ENCODE assay signal across 9 cellular contexts in genomic region chr13:33270906-33271538, GRCh38. TPM values are rescaled to one million over a fixed set of nuclear protein-coding genes. Genes with fewer than 3 reads are reported as not detected.
DNase-seq lines count a peak whose midpoint lies in the region; ATAC-seq and TF ChIP-seq lines count a peak whose summit lies in the region.
"Had no signal": no experiment of that assay in that cellular context is flagged by ENCODE, and none has a peak within 500 bp of the region (broad histone marks: within the 10 kb centered on the region; RNA-seq: fewer than 3 reads in every experiment).

No MANE protein-coding gene starts in this region.

- H3K9me3 ChIP-seq in ascending aorta (no peaks in the 10 kb centered on the region), osteoblast (ENCODE audit: low read depth, low read length) (no peaks in the 10 kb centered on the region), aorta (ENCODE audit: control insufficient read depth, low read length) (no peaks in the 10 kb centered on the region)

- TF ChIP-seq CTCF in ascending aorta (IDR thresholded peaks at IDR 0.05) (no peak), osteoblast (IDR thresholded peaks at IDR 0.05; ENCODE audit: extremely low read depth, low read depth, low read length) (no peak)

- H3K4me3 ChIP-seq in ascending aorta, result no peak overlapping the region
- H3K4me3 ChIP-seq in osteoblast (ENCODE audit: insufficient read depth, low read length), result no peak overlapping the region
- H3K4me3 ChIP-seq in aorta (ENCODE audit: low read length in 2 of 2), result no peak overlapping the region

- H3K79me2 ChIP-seq in osteoblast (ENCODE audit: insufficient read depth, low read length), result peaks cover 99% of the 10 kb centered on the region

- WGBS in aorta, 2 donors, result 57 to 65% methylated on average over 3 of the region's 3 CpGs

- no peak overlapping the region for H3K4me3 Mint-ChIP-seq in activated T-helper 2 cell treated with anti-CD3 and anti-CD28 coated beads, Interferon-gamma antibody, Interleukin-2, Interleukin-4, amounts not matched to agents 10 μg/mL and 5 μg/mL and 100 μg/mL, durations not matched to agents 14 hours and 24 hours and 36 hours (ENCODE audit: low read depth)
- H3K4me3 Mint-ChIP-seq: natural killer cell treated with Interleukin-12 subunit alpha and Interleukin-12 subunit beta and Interleukin-15 and Interleukin-18, amount 100 ng/mL, for 72 hours had no signal

- H3K27ac ChIP-seq in ascending aorta (peak overlapping the region; percentile 11 to 35), osteoblast (ENCODE audit: low read depth, low read length) (peak overlapping the region; percentile 99), aorta (ENCODE audit: low read depth in 1 of 2, low read length in 2 of 2) (no peak overlapping the region)

- ATAC-seq in Right ventricle myocardium superior (ENCODE audit: poor library complexity) (peak; percentile 66), aorta (ENCODE audit: low FRiP score) (peak; percentile 36), HG03432 (IDR thresholded peaks at IDR 0.05; ENCODE audit: unreplicated experiment) (no peak)
- ATAC-seq: natural killer cell treated with Interleukin-12 subunit alpha and Interleukin-12 subunit beta and Interleukin-15 and Interleukin-18, amount 100 ng/mL, for 72 hours had no signal

- H3K4me2 ChIP-seq in osteoblast (ENCODE audit: insufficient read depth, low read length), result no peak overlapping the region

- no peaks in the 10 kb centered on the region for H3K36me3 Mint-ChIP-seq in activated T-helper 2 cell treated with anti-CD3 and anti-CD28 coated beads, Interferon-gamma antibody, Interleukin-2, Interleukin-4, amounts not matched to agents 10 μg/mL and 5 μg/mL and 100 μg/mL, durations not matched to agents 14 hours and 24 hours and 36 hours (ENCODE audit: low read depth)
- H3K36me3 Mint-ChIP-seq: natural killer cell treated with Interleukin-12 subunit alpha and Interleukin-12 subunit beta and Interleukin-15 and Interleukin-18, amount 100 ng/mL, for 72 hours had no signal

- H3K27me3 ChIP-seq in ascending aorta, result no peaks in the 10 kb centered on the region
- no peaks in the 10 kb centered on the region for H3K27me3 ChIP-seq in osteoblast (ENCODE audit: insufficient read depth, low read length)
- no peaks in the 10 kb centered on the region for H3K27me3 ChIP-seq in aorta (ENCODE audit: control insufficient read depth in 1 of 2, insufficient read depth in 2 of 2, low read length in 1 of 2)

- intact Hi-C loops in ascending aorta (cut with DNase I) (no loop called here), Right ventricle myocardium superior (cut with DNase I) (no loop called here), aorta (cut with DNase I) (no loop called here)
- intact Hi-C loops in activated T-helper 2 cell treated with anti-CD3 and anti-CD28 coated beads, Interferon-gamma antibody, Interleukin-2, Interleukin-4, amounts not matched to agents 10 μg/mL and 5 μg/mL and 100 μg/mL, durations not matched to agents 14 hours and 24 hours and 36 hours (cut with micrococcal nuclease), result no loop called here

- H4K20me1 ChIP-seq in osteoblast (ENCODE audit: insufficient read depth, low read length), result peaks cover 8% of the 10 kb centered on the region

- H3K27ac Mint-ChIP-seq in activated T-helper 2 cell treated with anti-CD3 and anti-CD28 coated beads, Interferon-gamma antibody, Interleukin-2, Interleukin-4, amounts not matched to agents 10 μg/mL and 5 μg/mL and 100 μg/mL, durations not matched to agents 14 hours and 24 hours and 36 hours, result no peak overlapping the region
- H3K27ac Mint-ChIP-seq: natural killer cell treated with Interleukin-12 subunit alpha and Interleukin-12 subunit beta and Interleukin-15 and Interleukin-18, amount 100 ng/mL, for 72 hours had no signal

- no peaks in the 10 kb centered on the region for H3K36me3 ChIP-seq in ascending aorta
- peaks cover 50% of the 10 kb centered on the region for H3K36me3 ChIP-seq in osteoblast (ENCODE audit: insufficient read depth, low read length)
- H3K36me3 ChIP-seq in aorta (ENCODE audit: control insufficient read depth in 1 of 2, insufficient read depth in 2 of 2, low read length in 1 of 2), result no peaks in the 10 kb centered on the region

- peaks cover 7 to 17% of the 10 kb centered on the region in 2 donors for H3K4me1 ChIP-seq in ascending aorta
- H3K4me1 ChIP-seq in osteoblast (ENCODE audit: insufficient read depth, low read length), result peaks cover 69% of the 10 kb centered on the region
- H3K4me1 ChIP-seq in aorta (ENCODE audit: control insufficient read depth in 1 of 2, insufficient read depth in 2 of 2, low read length in 2 of 2), result peaks cover 0 to 19% of the 10 kb centered on the region in 2 donors

- H3K9me3 Mint-ChIP-seq in activated T-helper 2 cell treated with anti-CD3 and anti-CD28 coated beads, Interferon-gamma antibody, Interleukin-2, Interleukin-4, amounts not matched to agents 10 μg/mL and 5 μg/mL and 100 μg/mL, durations not matched to agents 14 hours and 24 hours and 36 hours, result no peaks in the 10 kb centered on the region
- H3K9me3 Mint-ChIP-seq: natural killer cell treated with Interleukin-12 subunit alpha and Interleukin-12 subunit beta and Interleukin-15 and Interleukin-18, amount 100 ng/mL, for 72 hours had no signal

- DNase-seq in ascending aorta (ENCODE audit: low spot score in 2 of 2) (no peak), Right ventricle myocardium superior (no peak), osteoblast (ENCODE audit: insufficient read length, low spot score, missing footprints) (no peak), aorta (no peak), mesenteric fat pad (ENCODE audit: low spot score) (no peak)
- no peak for DNase-seq in activated T-helper 2 cell treated with anti-CD3 and anti-CD28 coated beads, Interferon-gamma antibody, Interleukin-2, Interleukin-4, amounts not matched to agents 10 μg/mL and 5 μg/mL and 100 μg/mL, durations not matched to agents 14 hours and 24 hours and 36 hours (ENCODE audit: low spot score)
- DNase-seq: COR-L47 had no signal

- H3K27me3 Mint-ChIP-seq in activated T-helper 2 cell treated with anti-CD3 and anti-CD28 coated beads, Interferon-gamma antibody, Interleukin-2, Interleukin-4, amounts not matched to agents 10 μg/mL and 5 μg/mL and 100 μg/mL, durations not matched to agents 14 hours and 24 hours and 36 hours (ENCODE audit: low read depth), result peaks cover 5% of the 10 kb centered on the region

- H2AFZ ChIP-seq in osteoblast (ENCODE audit: low read length), result no peak overlapping the region

- H3K4me1 Mint-ChIP-seq in activated T-helper 2 cell treated with anti-CD3 and anti-CD28 coated beads, Interferon-gamma antibody, Interleukin-2, Interleukin-4, amounts not matched to agents 10 μg/mL and 5 μg/mL and 100 μg/mL, durations not matched to agents 14 hours and 24 hours and 36 hours (ENCODE audit: low read depth), result no peaks in the 10 kb centered on the region

RNA-seq across cellular contexts. Expression of gene STARD13, which starts 14.5 kb away (rescaled TPM):
- total RNA-seq in ascending aorta (34.6 TPM), Right ventricle myocardium superior (36.4 TPM), osteoblast (28.2 and 28.3 TPM in 2 replicates), aorta (10 to 100 TPM; 62.4 to 85.5 TPM), mesenteric fat pad (59.2 TPM)
- 10 to 100 TPM; 15.0 to 17.2 TPM for polyA plus RNA-seq in aorta
- total RNA-seq in activated T-helper 2 cell treated with anti-CD3 and anti-CD28 coated beads, Interferon-gamma antibody, Interleukin-2, Interleukin-4, amounts not matched to agents 10 μg/mL and 5 μg/mL and 100 μg/mL, durations not matched to agents 14 hours and 24 hours and 36 hours, result 1.5 and 2.0 TPM in 2 replicates

Comparison
In these comparisons a context has a peak if more than half of its experiments do, and no peak if none do; other contexts are left out.
1. H3K27ac ChIP-seq: peak in ascending aorta (2 of 2) and osteoblast (single experiment); none in aorta (0 of 2).